1 cellular context compared by ENCODE assay signal in genomic region chr3:126469479-126469878, GRCh38.
A peak's percentile ranks its signal among the peaks of the same experiment; 100 is the strongest.
TF ChIP-seq lines count a peak whose summit lies in the region.

No MANE protein-coding gene starts in this region.

TF ChIP-seq in HEK293, 187 proteins besides CTCF, POLR2A, EP300 and RAD21 (continued from another document):
- TF ChIP-seq ZBTB11 (tag by site-specific recombination; conservative IDR thresholded peaks at IDR 0.05; ENCODE audit: low read depth) (0 out of 2 replicates have a peak, but pooled peaks have one; percentile 22), TSHZ1 (tag by site-specific recombination; IDR thresholded peaks at IDR 0.05; ENCODE audit: borderline replicate concordance) (no peak), ZNF184 (tag by site-specific recombination; IDR thresholded peaks at IDR 0.05) (no peak), ZNF548 (tag by site-specific recombination; IDR thresholded peaks at IDR 0.05) (no peak), EGR2 (tag by site-specific recombination; IDR thresholded peaks at IDR 0.05; ENCODE audit: low read depth) (peak; percentile 36; the same call in 1 of the 2 replicates), TRIM28 (IDR thresholded peaks at IDR 0.05; ENCODE audit: borderline replicate concordance, low read length) (no peak), BCL11B (tag by site-specific recombination; IDR thresholded peaks at IDR 0.05; ENCODE audit: low read depth) (no peak), ZNF571 (tag by site-specific recombination; IDR thresholded peaks at IDR 0.05) (no peak), ZNF585B (tag by site-specific recombination; IDR thresholded peaks at IDR 0.05) (no peak), ZNF292 (tag by site-specific recombination; IDR thresholded peaks at IDR 0.05; ENCODE audit: borderline replicate concordance, low read depth) (no peak), PRDM2 (tag by site-specific recombination; IDR thresholded peaks at IDR 0.05; ENCODE audit: borderline replicate concordance) (no peak), KLF7 (tag by site-specific recombination; IDR thresholded peaks at IDR 0.05; ENCODE audit: borderline replicate concordance) (no peak), PBX3 (CRISPR knock-in tag; IDR thresholded peaks at IDR 0.05) (no peak), ZNF677 (tag by site-specific recombination; IDR thresholded peaks at IDR 0.05) (no peak), ZNF157 (tag by site-specific recombination; IDR thresholded peaks at IDR 0.05) (no peak), ZNF596 (tag by site-specific recombination; IDR thresholded peaks at IDR 0.05) (no peak), ZNF768 (tag by site-specific recombination; IDR thresholded peaks at IDR 0.05) (no peak), ZNF792 (tag by site-specific recombination; IDR thresholded peaks at IDR 0.05) (no peak), FEZF1 (tag by site-specific recombination; IDR thresholded peaks at IDR 0.05) (no peak), ZNF148 (tag by site-specific recombination; IDR thresholded peaks at IDR 0.05; ENCODE audit: borderline replicate concordance) (no peak), ZFP3 (tag by site-specific recombination; IDR thresholded peaks at IDR 0.05; ENCODE audit: low read depth) (no peak), ZFP41 (tag by site-specific recombination; IDR thresholded peaks at IDR 0.05; ENCODE audit: borderline replicate concordance) (no peak), MEIS1 (CRISPR knock-in tag; IDR thresholded peaks at IDR 0.05; ENCODE audit: borderline replicate concordance) (no peak), ZNF311 (tag by site-specific recombination; IDR thresholded peaks at IDR 0.05; ENCODE audit: borderline replicate concordance) (no peak), ZNF221 (tag by site-specific recombination; IDR thresholded peaks at IDR 0.05; ENCODE audit: borderline replicate concordance) (no peak), GLIS2 (tag by site-specific recombination; IDR thresholded peaks at IDR 0.05) (peak; percentile 18; the same call in 1 of the 2 replicates), SCRT1 (tag by site-specific recombination; IDR thresholded peaks at IDR 0.05; ENCODE audit: borderline replicate concordance) (no peak)
- TF ChIP-seq, protein P1, sequence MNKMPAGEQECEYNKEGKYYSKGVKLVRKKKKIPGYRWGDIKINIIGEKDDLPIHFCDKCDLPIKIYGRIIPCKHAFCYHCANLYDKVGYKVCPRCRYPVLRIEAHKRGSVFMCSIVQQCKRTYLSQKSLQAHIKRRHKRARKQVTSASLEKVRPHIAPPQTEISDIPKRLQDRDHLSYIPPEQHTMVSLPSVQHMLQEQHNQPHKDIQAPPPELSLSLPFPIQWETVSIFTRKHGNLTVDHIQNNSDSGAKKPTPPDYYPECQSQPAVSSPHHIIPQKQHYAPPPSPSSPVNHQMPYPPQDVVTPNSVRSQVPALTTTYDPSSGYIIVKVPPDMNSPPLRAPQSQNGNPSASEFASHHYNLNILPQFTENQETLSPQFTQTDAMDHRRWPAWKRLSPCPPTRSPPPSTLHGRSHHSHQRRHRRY (tag by site-specific recombination; IDR thresholded peaks at IDR 0.05) = no peak
- TF ChIP-seq, protein P2, sequence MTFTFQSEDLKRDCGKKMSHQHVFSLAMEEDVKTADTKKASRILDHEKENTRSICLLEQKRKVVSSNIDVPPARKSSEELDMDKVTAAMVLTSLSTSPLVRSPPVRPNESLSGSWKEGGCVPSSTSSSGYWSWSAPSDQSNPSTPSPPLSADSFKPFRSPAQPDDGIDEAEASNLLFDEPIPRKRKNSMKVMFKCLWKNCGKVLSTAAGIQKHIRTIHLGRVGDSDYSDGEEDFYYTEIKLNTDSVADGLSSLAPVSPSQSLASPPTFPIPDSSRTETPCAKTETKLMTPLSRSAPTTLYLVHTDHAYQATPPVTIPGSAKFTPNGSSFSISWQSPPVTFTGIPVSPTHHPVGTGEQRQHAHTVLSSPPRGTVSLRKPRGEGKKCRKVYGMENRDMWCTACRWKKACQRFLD (tag by site-specific recombination; IDR thresholded peaks at IDR 0.05) = no peak
- TF ChIP-seq, protein P3, sequence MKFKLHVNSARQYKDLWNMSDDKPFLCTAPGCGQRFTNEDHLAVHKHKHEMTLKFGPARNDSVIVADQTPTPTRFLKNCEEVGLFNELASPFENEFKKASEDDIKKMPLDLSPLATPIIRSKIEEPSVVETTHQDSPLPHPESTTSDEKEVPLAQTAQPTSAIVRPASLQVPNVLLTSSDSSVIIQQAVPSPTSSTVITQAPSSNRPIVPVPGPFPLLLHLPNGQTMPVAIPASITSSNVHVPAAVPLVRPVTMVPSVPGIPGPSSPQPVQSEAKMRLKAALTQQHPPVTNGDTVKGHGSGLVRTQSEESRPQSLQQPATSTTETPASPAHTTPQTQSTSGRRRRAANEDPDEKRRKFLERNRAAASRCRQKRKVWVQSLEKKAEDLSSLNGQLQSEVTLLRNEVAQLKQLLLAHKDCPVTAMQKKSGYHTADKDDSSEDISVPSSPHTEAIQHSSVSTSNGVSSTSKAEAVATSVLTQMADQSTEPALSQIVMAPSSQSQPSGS (tag by site-specific recombination; IDR thresholded peaks at IDR 0.05; ENCODE audit: low read depth) = peak; percentile 79
- TF ChIP-seq, protein P4, sequence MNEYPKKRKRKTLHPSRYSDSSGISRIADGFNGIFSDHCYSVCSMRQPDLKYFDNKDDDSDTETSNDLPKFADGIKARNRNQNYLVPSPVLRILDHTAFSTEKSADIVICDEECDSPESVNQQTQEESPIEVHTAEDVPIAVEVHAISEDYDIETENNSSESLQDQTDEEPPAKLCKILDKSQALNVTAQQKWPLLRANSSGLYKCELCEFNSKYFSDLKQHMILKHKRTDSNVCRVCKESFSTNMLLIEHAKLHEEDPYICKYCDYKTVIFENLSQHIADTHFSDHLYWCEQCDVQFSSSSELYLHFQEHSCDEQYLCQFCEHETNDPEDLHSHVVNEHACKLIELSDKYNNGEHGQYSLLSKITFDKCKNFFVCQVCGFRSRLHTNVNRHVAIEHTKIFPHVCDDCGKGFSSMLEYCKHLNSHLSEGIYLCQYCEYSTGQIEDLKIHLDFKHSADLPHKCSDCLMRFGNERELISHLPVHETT (tag by site-specific recombination; IDR thresholded peaks at IDR 0.05) = no peak
